ENCODE assay signal across 1 cellular context in genomic region chr19:3036119-3036794, GRCh38.
A peak's percentile ranks its signal among the peaks of the same experiment; 100 is the strongest.
TF ChIP-seq lines count a peak whose summit lies in the region.

No MANE protein-coding gene starts in this region.

TF ChIP-seq in HEK293, 187 proteins besides CTCF, POLR2A, EP300 and RAD21 (continued from another document):
- TF ChIP-seq, protein P1, sequence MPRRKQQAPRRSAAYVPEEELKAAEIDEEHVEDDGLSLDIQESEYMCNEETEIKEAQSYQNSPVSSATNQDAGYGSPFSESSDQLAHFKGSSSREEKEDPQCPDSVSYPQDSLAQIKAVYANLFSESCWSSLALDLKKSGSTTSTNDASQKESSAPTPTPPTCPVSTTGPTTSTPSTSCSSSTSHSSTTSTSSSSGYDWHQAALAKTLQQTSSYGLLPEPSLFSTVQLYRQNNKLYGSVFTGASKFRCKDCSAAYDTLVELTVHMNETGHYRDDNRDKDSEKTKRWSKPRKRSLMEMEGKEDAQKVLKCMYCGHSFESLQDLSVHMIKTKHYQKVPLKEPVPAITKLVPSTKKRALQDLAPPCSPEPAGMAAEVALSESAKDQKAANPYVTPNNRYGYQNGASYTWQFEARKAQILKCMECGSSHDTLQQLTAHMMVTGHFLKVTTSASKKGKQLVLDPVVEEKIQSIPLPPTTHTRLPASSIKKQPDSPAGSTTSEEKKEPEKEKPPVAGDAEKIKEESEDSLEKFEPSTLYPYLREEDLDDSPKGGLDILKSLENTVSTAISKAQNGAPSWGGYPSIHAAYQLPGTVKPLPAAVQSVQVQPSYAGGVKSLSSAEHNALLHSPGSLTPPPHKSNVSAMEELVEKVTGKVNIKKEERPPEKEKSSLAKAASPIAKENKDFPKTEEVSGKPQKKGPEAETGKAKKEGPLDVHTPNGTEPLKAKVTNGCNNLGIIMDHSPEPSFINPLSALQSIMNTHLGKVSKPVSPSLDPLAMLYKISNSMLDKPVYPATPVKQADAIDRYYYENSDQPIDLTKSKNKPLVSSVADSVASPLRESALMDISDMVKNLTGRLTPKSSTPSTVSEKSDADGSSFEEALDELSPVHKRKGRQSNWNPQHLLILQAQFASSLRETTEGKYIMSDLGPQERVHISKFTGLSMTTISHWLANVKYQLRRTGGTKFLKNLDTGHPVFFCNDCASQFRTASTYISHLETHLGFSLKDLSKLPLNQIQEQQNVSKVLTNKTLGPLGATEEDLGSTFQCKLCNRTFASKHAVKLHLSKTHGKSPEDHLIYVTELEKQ (tag by site-specific recombination; IDR thresholded peaks at IDR 0.05; ENCODE audit: borderline replicate concordance), result peak; percentile 61; the same call in 1 of the 2 replicates
- TF ChIP-seq, protein P2, sequence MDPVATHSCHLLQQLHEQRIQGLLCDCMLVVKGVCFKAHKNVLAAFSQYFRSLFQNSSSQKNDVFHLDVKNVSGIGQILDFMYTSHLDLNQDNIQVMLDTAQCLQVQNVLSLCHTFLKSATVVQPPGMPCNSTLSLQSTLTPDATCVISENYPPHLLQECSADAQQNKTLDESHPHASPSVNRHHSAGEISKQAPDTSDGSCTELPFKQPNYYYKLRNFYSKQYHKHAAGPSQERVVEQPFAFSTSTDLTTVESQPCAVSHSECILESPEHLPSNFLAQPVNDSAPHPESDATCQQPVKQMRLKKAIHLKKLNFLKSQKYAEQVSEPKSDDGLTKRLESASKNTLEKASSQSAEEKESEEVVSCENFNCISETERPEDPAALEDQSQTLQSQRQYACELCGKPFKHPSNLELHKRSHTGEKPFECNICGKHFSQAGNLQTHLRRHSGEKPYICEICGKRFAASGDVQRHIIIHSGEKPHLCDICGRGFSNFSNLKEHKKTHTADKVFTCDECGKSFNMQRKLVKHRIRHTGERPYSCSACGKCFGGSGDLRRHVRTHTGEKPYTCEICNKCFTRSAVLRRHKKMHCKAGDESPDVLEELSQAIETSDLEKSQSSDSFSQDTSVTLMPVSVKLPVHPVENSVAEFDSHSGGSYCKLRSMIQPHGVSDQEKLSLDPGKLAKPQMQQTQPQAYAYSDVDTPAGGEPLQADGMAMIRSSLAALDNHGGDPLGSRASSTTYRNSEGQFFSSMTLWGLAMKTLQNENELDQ (tag by site-specific recombination; IDR thresholded peaks at IDR 0.05; ENCODE audit: low read depth), result no peak
- no peak for TF ChIP-seq ZNF623 (tag by site-specific recombination; IDR thresholded peaks at IDR 0.05)
- TF ChIP-seq ZNF394 (tag by site-specific recombination; IDR thresholded peaks at IDR 0.05; ENCODE audit: borderline replicate concordance), result peak; percentile 66
- no peak for TF ChIP-seq ZNF350 (tag by site-specific recombination; IDR thresholded peaks at IDR 0.05)
- TF ChIP-seq ZNF76 (tag by site-specific recombination; IDR thresholded peaks at IDR 0.05; ENCODE audit: borderline replicate concordance, low read depth), result peak; percentile 87
- TF ChIP-seq, protein P3, sequence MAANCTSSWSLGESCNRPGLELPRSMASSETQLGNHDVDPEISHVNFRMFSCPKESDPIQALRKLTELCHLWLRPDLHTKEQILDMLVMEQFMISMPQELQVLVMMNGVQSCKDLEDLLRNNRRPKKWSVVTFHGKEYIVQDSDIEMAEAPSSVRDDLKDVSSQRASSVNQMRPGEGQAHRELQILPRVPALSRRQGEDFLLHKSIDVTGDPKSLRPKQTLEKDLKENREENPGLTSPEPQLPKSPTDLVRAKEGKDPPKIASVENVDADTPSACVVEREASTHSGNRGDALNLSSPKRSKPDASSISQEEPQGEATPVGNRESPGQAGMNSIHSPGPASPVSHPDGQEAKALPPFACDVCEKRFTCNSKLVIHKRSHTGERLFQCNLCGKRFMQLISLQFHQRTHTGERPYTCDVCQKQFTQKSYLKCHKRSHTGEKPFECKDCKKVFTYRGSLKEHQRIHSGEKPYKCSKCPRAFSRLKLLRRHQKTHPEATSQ (tag by site-specific recombination; IDR thresholded peaks at IDR 0.05), result no peak; the same call in 1 of the 2 replicates
- TF ChIP-seq ZNF2 (tag by site-specific recombination; IDR thresholded peaks at IDR 0.05), result peak; percentile 23
- TF ChIP-seq SETDB1 (IDR thresholded peaks at IDR 0.05; ENCODE audit: insufficient read length, low read length), result no peak
- TF ChIP-seq, protein P4, sequence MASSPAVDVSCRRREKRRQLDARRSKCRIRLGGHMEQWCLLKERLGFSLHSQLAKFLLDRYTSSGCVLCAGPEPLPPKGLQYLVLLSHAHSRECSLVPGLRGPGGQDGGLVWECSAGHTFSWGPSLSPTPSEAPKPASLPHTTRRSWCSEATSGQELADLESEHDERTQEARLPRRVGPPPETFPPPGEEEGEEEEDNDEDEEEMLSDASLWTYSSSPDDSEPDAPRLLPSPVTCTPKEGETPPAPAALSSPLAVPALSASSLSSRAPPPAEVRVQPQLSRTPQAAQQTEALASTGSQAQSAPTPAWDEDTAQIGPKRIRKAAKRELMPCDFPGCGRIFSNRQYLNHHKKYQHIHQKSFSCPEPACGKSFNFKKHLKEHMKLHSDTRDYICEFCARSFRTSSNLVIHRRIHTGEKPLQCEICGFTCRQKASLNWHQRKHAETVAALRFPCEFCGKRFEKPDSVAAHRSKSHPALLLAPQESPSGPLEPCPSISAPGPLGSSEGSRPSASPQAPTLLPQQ (tag by site-specific recombination; IDR thresholded peaks at IDR 0.05), result peak; percentile 64
- no peak for TF ChIP-seq ZNF558 (tag by site-specific recombination; IDR thresholded peaks at IDR 0.05)
- 0 out of 2 replicates have a peak, but pooled peaks have one; percentile 21 for TF ChIP-seq ZFP69B (tag by site-specific recombination; IDR thresholded peaks at IDR 0.05)
- TF ChIP-seq ZNF658 (tag by site-specific recombination; IDR thresholded peaks at IDR 0.05), result no peak
- 0 out of 2 replicates have a peak, but pooled peaks have one; percentile 35 for TF ChIP-seq YY2 (tag by site-specific recombination; IDR thresholded peaks at IDR 0.05)
- TF ChIP-seq ZNF146 (tag by site-specific recombination; IDR thresholded peaks at IDR 0.05), result peak; percentile 11; the same call in 1 of the 2 replicates
- TF ChIP-seq ZBTB20 (tag by site-specific recombination; IDR thresholded peaks at IDR 0.05), result peak; percentile 92
- no peak for TF ChIP-seq ZNF792 (tag by site-specific recombination; IDR thresholded peaks at IDR 0.05)
- TF ChIP-seq ZNF596 (tag by site-specific recombination; IDR thresholded peaks at IDR 0.05), result peak; percentile 67
- TF ChIP-seq REPIN1 (tag by site-specific recombination; IDR thresholded peaks at IDR 0.05; ENCODE audit: low read depth), result 0 out of 2 replicates have a peak, but pooled peaks have one; percentile 9
- no peak for TF ChIP-seq ZNF211 (tag by site-specific recombination; IDR thresholded peaks at IDR 0.05; ENCODE audit: low read depth)
- TF ChIP-seq ZNF529 (tag by site-specific recombination; IDR thresholded peaks at IDR 0.05; ENCODE audit: insufficient replicate concordance), result no peak
- TF ChIP-seq ZNF600 (tag by site-specific recombination; IDR thresholded peaks at IDR 0.05), result peak; percentile 98
- peak; percentile 89; the same call in 1 of the 2 replicates for TF ChIP-seq ZNF777 (tag by site-specific recombination; IDR thresholded peaks at IDR 0.05; ENCODE audit: borderline replicate concordance)
- peak; percentile 91 for TF ChIP-seq PBX3 (CRISPR knock-in tag; IDR thresholded peaks at IDR 0.05)
- no peak for TF ChIP-seq ZNF354C (tag by site-specific recombination; IDR thresholded peaks at IDR 0.05; ENCODE audit: borderline replicate concordance, low read depth)
- 0 out of 2 replicates have a peak, but pooled peaks have one; percentile 39 for TF ChIP-seq ZNF561 (tag by site-specific recombination; IDR thresholded peaks at IDR 0.05; ENCODE audit: borderline replicate concordance)
- TF ChIP-seq KLF16 (tag by site-specific recombination; IDR thresholded peaks at IDR 0.05), result 0 out of 2 replicates have a peak, but pooled peaks have one; percentile 23
- 0 out of 2 replicates have a peak, but pooled peaks have one; percentile 37 for TF ChIP-seq ZNF548 (tag by site-specific recombination; IDR thresholded peaks at IDR 0.05)
- peak; percentile 46; the same call in 1 of the 2 replicates for TF ChIP-seq KLF1 (tag by site-specific recombination; IDR thresholded peaks at IDR 0.05)
- peak; percentile 95 for TF ChIP-seq GLIS2 (tag by site-specific recombination; IDR thresholded peaks at IDR 0.05)
- TF ChIP-seq, protein P5, sequence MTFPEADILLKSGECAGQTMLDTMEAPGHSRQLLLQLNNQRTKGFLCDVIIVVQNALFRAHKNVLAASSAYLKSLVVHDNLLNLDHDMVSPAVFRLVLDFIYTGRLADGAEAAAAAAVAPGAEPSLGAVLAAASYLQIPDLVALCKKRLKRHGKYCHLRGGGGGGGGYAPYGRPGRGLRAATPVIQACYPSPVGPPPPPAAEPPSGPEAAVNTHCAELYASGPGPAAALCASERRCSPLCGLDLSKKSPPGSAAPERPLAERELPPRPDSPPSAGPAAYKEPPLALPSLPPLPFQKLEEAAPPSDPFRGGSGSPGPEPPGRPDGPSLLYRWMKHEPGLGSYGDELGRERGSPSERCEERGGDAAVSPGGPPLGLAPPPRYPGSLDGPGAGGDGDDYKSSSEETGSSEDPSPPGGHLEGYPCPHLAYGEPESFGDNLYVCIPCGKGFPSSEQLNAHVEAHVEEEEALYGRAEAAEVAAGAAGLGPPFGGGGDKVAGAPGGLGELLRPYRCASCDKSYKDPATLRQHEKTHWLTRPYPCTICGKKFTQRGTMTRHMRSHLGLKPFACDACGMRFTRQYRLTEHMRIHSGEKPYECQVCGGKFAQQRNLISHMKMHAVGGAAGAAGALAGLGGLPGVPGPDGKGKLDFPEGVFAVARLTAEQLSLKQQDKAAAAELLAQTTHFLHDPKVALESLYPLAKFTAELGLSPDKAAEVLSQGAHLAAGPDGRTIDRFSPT (tag by site-specific recombination; IDR thresholded peaks at IDR 0.05), result peak; percentile 86
- peak; percentile 59; the same call in 1 of the 2 replicates for TF ChIP-seq BCL11A (tag by site-specific recombination; IDR thresholded peaks at IDR 0.05; ENCODE audit: low read depth)
- peak; percentile 66 for TF ChIP-seq ZFHX2 (tag by site-specific recombination; conservative IDR thresholded peaks at IDR 0.05)
- TF ChIP-seq, protein P6, sequence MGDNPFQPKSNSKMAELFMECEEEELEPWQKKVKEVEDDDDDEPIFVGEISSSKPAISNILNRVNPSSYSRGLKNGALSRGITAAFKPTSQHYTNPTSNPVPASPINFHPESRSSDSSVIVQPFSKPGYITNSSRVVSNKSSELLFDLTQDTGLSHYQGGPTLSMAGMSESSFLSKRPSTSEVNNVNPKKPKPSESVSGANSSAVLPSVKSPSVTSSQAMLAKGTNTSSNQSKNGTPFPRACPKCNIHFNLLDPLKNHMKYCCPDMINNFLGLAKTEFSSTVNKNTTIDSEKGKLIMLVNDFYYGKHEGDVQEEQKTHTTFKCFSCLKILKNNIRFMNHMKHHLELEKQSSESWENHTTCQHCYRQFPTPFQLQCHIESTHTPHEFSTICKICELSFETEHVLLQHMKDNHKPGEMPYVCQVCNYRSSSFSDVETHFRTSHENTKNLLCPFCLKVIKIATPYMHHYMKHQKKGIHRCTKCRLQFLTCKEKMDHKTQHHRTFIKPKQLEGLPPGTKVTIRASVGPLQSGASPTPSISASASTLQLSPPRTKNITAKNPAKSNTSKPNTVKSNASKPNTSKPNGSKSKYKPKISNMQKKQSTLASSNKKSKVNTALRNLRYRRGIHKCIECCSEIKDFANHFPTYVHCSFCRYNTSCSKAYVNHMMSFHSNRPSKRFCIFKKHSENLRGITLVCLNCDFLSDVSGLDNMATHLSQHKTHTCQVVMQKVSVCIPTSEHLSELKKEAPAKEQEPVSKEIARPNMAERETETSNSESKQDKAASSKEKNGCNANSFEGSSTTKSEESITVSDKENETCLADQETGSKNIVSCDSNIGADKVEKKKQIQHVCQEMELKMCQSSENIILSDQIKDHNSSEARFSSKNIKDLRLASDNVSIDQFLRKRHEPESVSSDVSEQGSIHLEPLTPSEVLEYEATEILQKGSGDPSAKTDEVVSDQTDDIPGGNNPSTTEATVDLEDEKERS (tag by site-specific recombination; IDR thresholded peaks at IDR 0.05), result no peak
- TF ChIP-seq, protein P7, sequence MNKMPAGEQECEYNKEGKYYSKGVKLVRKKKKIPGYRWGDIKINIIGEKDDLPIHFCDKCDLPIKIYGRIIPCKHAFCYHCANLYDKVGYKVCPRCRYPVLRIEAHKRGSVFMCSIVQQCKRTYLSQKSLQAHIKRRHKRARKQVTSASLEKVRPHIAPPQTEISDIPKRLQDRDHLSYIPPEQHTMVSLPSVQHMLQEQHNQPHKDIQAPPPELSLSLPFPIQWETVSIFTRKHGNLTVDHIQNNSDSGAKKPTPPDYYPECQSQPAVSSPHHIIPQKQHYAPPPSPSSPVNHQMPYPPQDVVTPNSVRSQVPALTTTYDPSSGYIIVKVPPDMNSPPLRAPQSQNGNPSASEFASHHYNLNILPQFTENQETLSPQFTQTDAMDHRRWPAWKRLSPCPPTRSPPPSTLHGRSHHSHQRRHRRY (tag by site-specific recombination; IDR thresholded peaks at IDR 0.05), result no peak
- TF ChIP-seq ZBTB17 (tag by site-specific recombination; IDR thresholded peaks at IDR 0.05), result no peak
- peak; percentile 63 for TF ChIP-seq SP3 (tag by site-specific recombination; IDR thresholded peaks at IDR 0.05)
- no peak for TF ChIP-seq ZNF184 (tag by site-specific recombination; IDR thresholded peaks at IDR 0.05)
- TF ChIP-seq ZNF132 (tag by site-specific recombination; IDR thresholded peaks at IDR 0.05; ENCODE audit: borderline replicate concordance), result no peak
- TF ChIP-seq ZNF610 (tag by site-specific recombination; IDR thresholded peaks at IDR 0.05; ENCODE audit: borderline replicate concordance), result peak; percentile 53; the same call in 1 of the 2 replicates
- 0 out of 2 replicates have a peak, but pooled peaks have one; percentile 10 for TF ChIP-seq ZNF24 (tag by site-specific recombination; IDR thresholded peaks at IDR 0.05)
- peak; percentile 80 for TF ChIP-seq SP2 (tag by site-specific recombination; IDR thresholded peaks at IDR 0.05)
